ENCODE assay signal across 32 cellular contexts in genomic region chr2:165633431-165633830, GRCh38.
DNase-seq lines count a peak whose midpoint lies in the region; ATAC-seq and TF ChIP-seq lines count a peak whose summit lies in the region.
"Had no signal": no experiment of that assay in that cellular context is flagged by ENCODE, and none has a peak within 500 bp of the region (broad histone marks: within the 10 kb centered on the region; RNA-seq: fewer than 3 reads in every experiment).

No MANE protein-coding gene starts in this region.

- H3K9me3 Mint-ChIP-seq in brain: no peaks in the 10 kb centered on the region
- no peaks in the 10 kb centered on the region for H3K9me3 Mint-ChIP-seq in neural progenitor cell
- H3K9me3 Mint-ChIP-seq: activated CD4-positive, alpha-beta T cell treated with anti-CD3 and anti-CD28 coated beads, Interleukin-2, amount 10 ng/mL, durations not matched to agents 24 days and 14 days; activated naive CD4-positive, alpha-beta T cell treated with anti-CD3 and anti-CD28 coated beads, Interleukin-2, amount 50 U/mL, for 24 hours; CD8-positive, alpha-beta memory T cell; effector memory CD8-positive, alpha-beta T cell; stimulated activated memory B cell treated with anti-CD40 and anti-IgM and Interleukin-4, amounts not matched to agents 10 μg/mL and 1 μg/mL and 100 μg/mL, for 72 hours; type B pancreatic cell had no signal

- H3K27me3 ChIP-seq in HAP-1 (ENCODE audit: low read depth) (no peaks in the 10 kb centered on the region), iPS-18a (ENCODE audit: control insufficient read depth, insufficient read depth, low read length) (no peaks in the 10 kb centered on the region), neural progenitor cell (no peaks in the 10 kb centered on the region), spleen (replicated peaks in 1 of 7) (no peaks in the 10 kb centered on the region), brain microvascular endothelial cell (replicated peaks) (no peaks in the 10 kb centered on the region)
- H3K27me3 ChIP-seq: esophagus muscularis mucosa, left lung had no signal

- peak overlapping the region; percentile 15 to 77 (median 31) for H3K4me3 Mint-ChIP-seq in brain
- no peak overlapping the region for H3K4me3 Mint-ChIP-seq in neural progenitor cell
- H3K4me3 Mint-ChIP-seq: activated CD4-positive, alpha-beta T cell treated with anti-CD3 and anti-CD28 coated beads, Interleukin-2, amount 10 ng/mL, durations not matched to agents 24 days and 14 days; activated naive CD4-positive, alpha-beta T cell treated with anti-CD3 and anti-CD28 coated beads, Interleukin-2, amount 50 U/mL, for 24 hours; CD8-positive, alpha-beta memory T cell; effector memory CD8-positive, alpha-beta T cell; naive thymus-derived CD4-positive, alpha-beta T cell; stimulated activated memory B cell treated with anti-CD40 and anti-IgM and Interleukin-4, amounts not matched to agents 10 μg/mL and 1 μg/mL and 100 μg/mL, for 72 hours; type B pancreatic cell had no signal

- TF ChIP-seq CTCF in brain (conservative IDR thresholded peaks at IDR 0.05): no peak
- TF ChIP-seq CTCF in neural progenitor cell (IDR thresholded peaks at IDR 0.05): no peak
- no peak for TF ChIP-seq CTCF in omental fat pad (IDR thresholded peaks at IDR 0.05)
- TF ChIP-seq CTCF in spleen (IDR thresholded peaks at IDR 0.05 in 8 of 11, conservative IDR thresholded peaks at IDR 0.05 in 3 of 11): no peak
- TF ChIP-seq CTCF in brain microvascular endothelial cell (IDR thresholded peaks at IDR 0.05; ENCODE audit: low read depth, low read length, missing control alignments): no peak

- H3K4me1 Mint-ChIP-seq in brain: peaks cover 77% of the 10 kb centered on the region
- H3K4me1 Mint-ChIP-seq in neural progenitor cell: peaks cover 57% of the 10 kb centered on the region
- H3K4me1 Mint-ChIP-seq: stimulated activated memory B cell treated with anti-CD40 and anti-IgM and Interleukin-4, amounts not matched to agents 10 μg/mL and 1 μg/mL and 100 μg/mL, for 72 hours had no signal

- H3K27ac Mint-ChIP-seq in brain (peak overlapping the region in 4 of 5 experiments; percentile 35 to 97 (median 84)), neural progenitor cell (peak overlapping the region; percentile 76)
- H3K27ac Mint-ChIP-seq: activated CD4-positive, alpha-beta T cell treated with anti-CD3 and anti-CD28 coated beads, Interleukin-2, amount 10 ng/mL, durations not matched to agents 24 days and 14 days; activated naive CD4-positive, alpha-beta T cell treated with anti-CD3 and anti-CD28 coated beads, Interleukin-2, amount 50 U/mL, for 24 hours; CD8-positive, alpha-beta memory T cell; effector memory CD8-positive, alpha-beta T cell; naive thymus-derived CD4-positive, alpha-beta T cell; stimulated activated memory B cell treated with anti-CD40 and anti-IgM and Interleukin-4, amounts not matched to agents 10 μg/mL and 1 μg/mL and 100 μg/mL, for 72 hours; type B pancreatic cell had no signal

- no peak overlapping the region for H3K4me3 ChIP-seq in HAP-1
- H3K4me3 ChIP-seq in iPS-18a (ENCODE audit: low read length): peak overlapping the region; percentile 17
- H3K4me3 ChIP-seq in neural progenitor cell: peak overlapping the region; percentile 29
- H3K4me3 ChIP-seq in spleen: no peak overlapping the region
- no peak overlapping the region for H3K4me3 ChIP-seq in brain microvascular endothelial cell (ENCODE audit: low read depth, low read length)
- H3K4me3 ChIP-seq: esophagus muscularis mucosa, left lung had no signal

- H3K27me3 Mint-ChIP-seq in brain (no peaks in the 10 kb centered on the region), neural progenitor cell (ENCODE audit: insufficient read depth, low read depth) (no peaks in the 10 kb centered on the region)
- H3K27me3 Mint-ChIP-seq: type B pancreatic cell had no signal

- H3K79me2 ChIP-seq in neural progenitor cell (ENCODE audit: low read depth): no peaks in the 10 kb centered on the region

- H3K36me3 ChIP-seq in HAP-1 (replicated peaks): no peaks in the 10 kb centered on the region
- H3K36me3 ChIP-seq in iPS-18a (ENCODE audit: control insufficient read depth, low read depth, low read length): no peaks in the 10 kb centered on the region
- no peaks in the 10 kb centered on the region for H3K36me3 ChIP-seq in neural progenitor cell
- no peaks in the 10 kb centered on the region for H3K36me3 ChIP-seq in spleen
- H3K36me3 ChIP-seq in brain microvascular endothelial cell (replicated peaks): no peaks in the 10 kb centered on the region
- H3K36me3 ChIP-seq: esophagus muscularis mucosa, left lung had no signal

- DNase-seq in HAP-1 (ENCODE audit: low spot score in 2 of 2): peak; percentile 34 to 95
- peak; percentile 94 for DNase-seq in neural progenitor cell (ENCODE audit: low spot score)
- no peak for DNase-seq in omental fat pad (ENCODE audit: low spot score)
- no peak for DNase-seq in spleen
- DNase-seq in brain microvascular endothelial cell: no peak
- DNase-seq in GM03348 (ENCODE audit: low spot score): no peak
- DNase-seq: activated CD4-positive, alpha-beta T cell treated with anti-CD3 and anti-CD28 coated beads, Interleukin-2, amount 10 ng/mL, durations not matched to agents 24 days and 14 days; activated CD8-positive, alpha-beta memory T cell treated with anti-CD3 and anti-CD28 coated beads for 24 hours; activated T-cell treated with anti-CD3 and anti-CD28 coated beads for 4 hours; amygdala; CD8-positive, alpha-beta memory T cell; cortex of kidney; DMS153; effector memory CD8-positive, alpha-beta T cell; foreskin fibroblast; KBM-7; left lung; naive thymus-derived CD4-positive, alpha-beta T cell; NCI-H1092; NCI-H1694 treated with DMSO at 0.1 percent for 48 hours; NCI-H446 treated with DMSO at 0.1 percent for 48 hours; NCI-H82; substantia nigra; T1000 had no signal

- 84 to 96% (median 90%) methylated on average over 3 of the region's 3 CpGs for WGBS in spleen, 5 donors

- no peaks in the 10 kb centered on the region for H4K20me1 ChIP-seq in neural progenitor cell (ENCODE audit: low read depth)

- intact Hi-C loops in spleen (cut with DNase I; ENCODE audit: low total_unique reads): no loop called here

- in situ Hi-C loops in HAP-1 (cut with MboI; ENCODE audit: low sequenced_read_pairs): no loop called here
- in situ Hi-C loops in brain microvascular endothelial cell (cut with HindIII; ENCODE audit: low pct_ligation_motif_present, low sequenced_read_pairs): no loop called here

- peaks cover 52% of the 10 kb centered on the region for H3F3A ChIP-seq in neural progenitor cell (ENCODE audit: low read depth)

- TF ChIP-seq POLR2A in spleen (IDR thresholded peaks at IDR 0.05): no peak

- peak overlapping the region; percentile 81 for H3K4me2 ChIP-seq in neural progenitor cell

- no peak overlapping the region for H2AFZ ChIP-seq in neural progenitor cell (replicated peaks)

- no peaks in the 10 kb centered on the region for H3K9me3 ChIP-seq in HAP-1
- no peaks in the 10 kb centered on the region for H3K9me3 ChIP-seq in iPS-18a (ENCODE audit: control insufficient read depth, low read depth, low read length)
- H3K9me3 ChIP-seq in neural progenitor cell (ENCODE audit: low read depth): no peaks in the 10 kb centered on the region
- no peaks in the 10 kb centered on the region for H3K9me3 ChIP-seq in spleen
- H3K9me3 ChIP-seq: esophagus muscularis mucosa, left lung had no signal

- H3K9ac ChIP-seq in iPS-18a (ENCODE audit: low read length) (peak overlapping the region; percentile 35), neural progenitor cell (no peak overlapping the region)

- peaks cover 15% of the 10 kb centered on the region for H3K36me3 Mint-ChIP-seq in brain
- H3K36me3 Mint-ChIP-seq in neural progenitor cell: peaks cover 17% of the 10 kb centered on the region
- H3K36me3 Mint-ChIP-seq: activated naive CD4-positive, alpha-beta T cell treated with anti-CD3 and anti-CD28 coated beads, Interleukin-2, amount 50 U/mL, for 24 hours; CD8-positive, alpha-beta memory T cell; naive thymus-derived CD4-positive, alpha-beta T cell; stimulated activated memory B cell treated with anti-CD40 and anti-IgM and Interleukin-4, amounts not matched to agents 10 μg/mL and 1 μg/mL and 100 μg/mL, for 72 hours had no signal

- peak overlapping the region; percentile 50 for H3K27ac ChIP-seq in iPS-18a (ENCODE audit: low read length)
- H3K27ac ChIP-seq in neural progenitor cell: peak overlapping the region; percentile 91
- H3K27ac ChIP-seq in spleen: no peak overlapping the region
- H3K27ac ChIP-seq in brain microvascular endothelial cell: no peak overlapping the region
- H3K27ac ChIP-seq: esophagus muscularis mucosa, left lung, RWPE1, VCaP had no signal

- ATAC-seq in omental fat pad (ENCODE audit: low FRiP score): no peak
- ATAC-seq: effector memory CD8-positive, alpha-beta T cell; left lung; naive thymus-derived CD4-positive, alpha-beta T cell; stimulated activated memory B cell treated with anti-CD40 and anti-IgM and Interleukin-4, amounts not matched to agents 10 μg/mL and 1 μg/mL and 100 μg/mL, for 72 hours had no signal

- peaks cover 10% of the 10 kb centered on the region for H3K4me1 ChIP-seq in HAP-1
- H3K4me1 ChIP-seq in iPS-18a (ENCODE audit: control insufficient read depth, low read depth, low read length): peaks cover 51% of the 10 kb centered on the region
- H3K4me1 ChIP-seq in neural progenitor cell: peaks cover 60% of the 10 kb centered on the region
- H3K4me1 ChIP-seq in spleen: no peaks in the 10 kb centered on the region
- H3K4me1 ChIP-seq: left lung had no signal

Comparison
In these comparisons a context has a peak if more than half of its experiments do, and no peak if none do; other contexts are left out.
1. DNase-seq: peak in HAP-1 (2 of 2) and neural progenitor cell (single experiment); none in omental fat pad (single experiment), spleen (single experiment), brain microvascular endothelial cell (single experiment) and GM03348 (single experiment).
2. H3K4me3 ChIP-seq: peak in iPS-18a (single experiment) and neural progenitor cell (single experiment); none in HAP-1 (single experiment), spleen (0 of 8) and brain microvascular endothelial cell (single experiment).
3. H3K27ac ChIP-seq: peak in iPS-18a (single experiment) and neural progenitor cell (single experiment); none in spleen (0 of 8) and brain microvascular endothelial cell (single experiment).